ENCODE assay signal across 17 cellular contexts in the genomic region with DNA sequence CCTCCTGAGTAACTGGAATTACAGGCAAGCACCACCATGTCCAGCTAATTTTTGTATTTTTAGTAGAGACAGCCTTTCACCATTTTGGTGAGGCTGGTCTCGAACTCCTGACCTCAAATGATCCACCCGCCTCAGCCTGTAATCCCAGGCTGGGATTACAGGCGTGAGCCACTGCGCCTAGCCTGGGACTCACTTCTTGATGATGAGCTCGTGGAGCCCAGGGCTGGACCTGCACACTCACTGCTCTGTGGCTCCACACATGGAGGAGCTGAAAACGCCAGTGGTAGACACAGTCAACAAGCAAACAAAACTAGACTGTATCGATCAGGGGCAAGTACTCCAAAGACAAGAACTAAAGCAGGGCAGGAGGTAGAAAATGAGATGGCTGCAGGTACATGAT. TPM values are rescaled to one million over a fixed set of nuclear protein-coding genes. Genes with fewer than 3 reads are reported as not detected.
DNase-seq lines count a peak whose midpoint lies in the region; ATAC-seq and TF ChIP-seq lines count a peak whose summit lies in the region.
"Had no signal": no experiment of that assay in that cellular context is flagged by ENCODE, and none has a peak within 500 bp of the region (broad histone marks: within the 10 kb centered on the region; RNA-seq: fewer than 3 reads in every experiment).

No MANE protein-coding gene starts in this region.

- H3K4me2 ChIP-seq in IMR-90 (ENCODE audit: low read depth, low read length) (no peak overlapping the region), H9 (ENCODE audit: insufficient read depth, insufficient read length, low read length) (no peak overlapping the region)

- H3K23ac ChIP-seq in IMR-90 (ENCODE audit: low read depth, low read length): no peak overlapping the region; the same call in 1 of the 2 replicates
- H3K23ac ChIP-seq in H9 (ENCODE audit: insufficient read length, low read depth, low read length): no peak overlapping the region

- H3K14ac ChIP-seq in IMR-90 (replicated peaks; ENCODE audit: low read depth, low read length) (peak overlapping the region; percentile 72), H9 (ENCODE audit: insufficient read depth, low read length) (no peak overlapping the region)

- no peak for ATAC-seq in IMR-90 (ENCODE audit: low read depth)
- no peak for ATAC-seq in stimulated activated effector memory CD8-positive, alpha-beta T cell treated with anti-CD3 and anti-CD28 coated beads, Interleukin-12 subunit alpha, Interleukin-12 subunit beta, amount 100 ng/mL, for 72 hours
- no peak for ATAC-seq in HG03108 (IDR thresholded peaks at IDR 0.05; ENCODE audit: unreplicated experiment)
- ATAC-seq in GM21723 (IDR thresholded peaks at IDR 0.05; ENCODE audit: unreplicated experiment): no peak
- ATAC-seq: GM12878, lower lobe of right lung, natural killer cell had no signal

- no peaks in the 10 kb centered on the region for H3K9me3 ChIP-seq in IMR-90 (ENCODE audit: control insufficient read depth, insufficient read depth, low read length)
- no peaks in the 10 kb centered on the region for H3K9me3 ChIP-seq in H9 (ENCODE audit: control insufficient read depth, low read depth, low read length)
- H3K9me3 ChIP-seq: lower lobe of right lung had no signal

- intact Hi-C loops in IMR-90 (cut with micrococcal nuclease): no loop called here
- intact Hi-C loops in CD14-positive monocyte (cut with micrococcal nuclease): no loop called here

- H2BK120ac ChIP-seq in IMR-90 (ENCODE audit: low read depth, low read length) (peak overlapping the region; percentile 85), H9 (ENCODE audit: low read depth, low read length, poor library complexity, severe bottlenecking) (no peak overlapping the region)

- POLR2A ChIA-PET in IMR-90 (lab: Charles Lee; ENCODE audit: unreplicated experiment): no interaction called here

- H3K4ac ChIP-seq in IMR-90 (ENCODE audit: low read depth, low read length): peak overlapping the region; percentile 85
- no peak overlapping the region for H3K4ac ChIP-seq in H9 (ENCODE audit: low read depth, low read length)

- peak overlapping the region; percentile 85; the same call in 1 of the 3 replicates for H2BK15ac ChIP-seq in IMR-90 (ENCODE audit: low read depth, low read length)
- no peak overlapping the region for H2BK15ac ChIP-seq in H9 (ENCODE audit: low read depth, low read length)

- peaks cover 18% of the 10 kb centered on the region for H3K36me3 ChIP-seq in IMR-90 (ENCODE audit: control insufficient read depth, insufficient read depth, low read length)

- no TSS peak for BruUV-seq in IMR-90 (replicated peaks; lab: Mats Ljungman, UMichigan)

- H3K4me1 ChIP-seq in IMR-90 (ENCODE audit: control insufficient read depth, insufficient read depth, low read length) (peaks cover 44% of the 10 kb centered on the region), H9 (ENCODE audit: insufficient read depth, low read length) (no peaks in the 10 kb centered on the region)

- peak overlapping the region; percentile 99 for H2BK5ac ChIP-seq in IMR-90 (ENCODE audit: low read depth, low read length, poor library complexity, severe bottlenecking)
- no peak overlapping the region for H2BK5ac ChIP-seq in H9 (ENCODE audit: insufficient read length, low read length)

- H3T11ph ChIP-seq in H9 (ENCODE audit: low read length): no peak overlapping the region

- H3K18ac ChIP-seq in IMR-90 (ENCODE audit: low read depth, low read length) (peak overlapping the region; percentile 5; the same call in 1 of the 2 replicates), H9 (ENCODE audit: insufficient read length, low read depth, low read length) (no peak overlapping the region)

- H3K36me3 Mint-ChIP-seq in mesothelial cell of epicardium (peaks cover 15% of the 10 kb centered on the region), CD14-positive monocyte (peaks cover 41 to 64% of the 10 kb centered on the region in 2 donors), H9 (ENCODE audit: insufficient read depth in 1 of 3, low read depth in 3 of 3) (peaks cover 14 to 50% (median 44%) of the 10 kb centered on the region in 3 experiments; a peak in 6 of 7 replicates)
- H3K36me3 Mint-ChIP-seq in stimulated activated effector memory CD8-positive, alpha-beta T cell treated with anti-CD3 and anti-CD28 coated beads, Interleukin-12 subunit alpha, Interleukin-12 subunit beta, amount 100 ng/mL, for 72 hours: peaks cover 29% of the 10 kb centered on the region
- H3K36me3 Mint-ChIP-seq: natural killer cell had no signal

- 100% methylated on average over 3 of the region's 7 CpGs; no CpG with 5 or more reads in 1 of the 2 experiments for WGBS in IMR-90 (ENCODE audit: extremely low coverage in 2 of 2, insufficient read length in 1 of 2), 2 experiments
- WGBS in H9 (ENCODE audit: extremely low coverage, insufficient read length, low lambda C conversion rate): no CpG with 5 or more reads among the region's 7 CpGs

- dilution Hi-C loops in IMR-90 (cut with HindIII; ENCODE audit: low sequenced_read_pairs, unreplicated experiment): no loop called here

- no peak overlapping the region for H2AK9ac ChIP-seq in IMR-90 (replicated peaks; ENCODE audit: low read depth, low read length, poor library complexity)

- H3K27ac Mint-ChIP-seq in mesothelial cell of epicardium (peak overlapping the region; percentile 83), CD14-positive monocyte (peak overlapping the region in 2 of 7 donors; percentile 15 to 49), H9 (no peak overlapping the region)
- peak overlapping the region; percentile 88 for H3K27ac Mint-ChIP-seq in stimulated activated effector memory CD8-positive, alpha-beta T cell treated with anti-CD3 and anti-CD28 coated beads, Interleukin-12 subunit alpha, Interleukin-12 subunit beta, amount 100 ng/mL, for 72 hours

- no peak for TF ChIP-seq RAD21 in IMR-90 (IDR thresholded peaks at IDR 0.05; ENCODE audit: low read length)

- H3K9ac ChIP-seq in IMR-90 (ENCODE audit: low read depth, low read length) (no peak overlapping the region), H9 (ENCODE audit: extremely low read depth, insufficient read length, low read length) (no peak overlapping the region)

- H4K91ac ChIP-seq in IMR-90 (ENCODE audit: insufficient read depth, low read depth, low read length) (peak overlapping the region; percentile 88), H9 (ENCODE audit: insufficient read length, low read depth, low read length) (no peak overlapping the region)

- TF ChIP-seq CTCF in IMR-90 (conservative IDR thresholded peaks at IDR 0.05; ENCODE audit: low read depth, low read length): no peak
- TF ChIP-seq CTCF in coronary artery (IDR thresholded peaks at IDR 0.05): no peak
- TF ChIP-seq CTCF in mesothelial cell of epicardium (IDR thresholded peaks at IDR 0.05; ENCODE audit: unreplicated experiment): no peak
- TF ChIP-seq CTCF in CD14-positive monocyte (IDR thresholded peaks at IDR 0.05): no peak
- no peak for TF ChIP-seq CTCF in H9 (conservative IDR thresholded peaks at IDR 0.05)

- 0 out of 2 replicates have a peak overlapping the region, but pooled peaks have one; percentile 22 for H3K56ac ChIP-seq in IMR-90 (ENCODE audit: extremely low read depth, insufficient read depth, low read length)
- H3K56ac ChIP-seq in H9 (ENCODE audit: insufficient read length, low read depth, low read length): no peak overlapping the region

- H3K4me3 ChIP-seq in IMR-90 (ENCODE audit: insufficient read depth, low read depth, low read length) (no peak overlapping the region), coronary artery (no peak overlapping the region)
- H3K4me3 ChIP-seq: GM12878, lower lobe of right lung had no signal

- H3K27me3 ChIP-seq in IMR-90 (ENCODE audit: control insufficient read depth, insufficient read depth, low read length) (no peaks in the 10 kb centered on the region), H9 (ENCODE audit: insufficient read depth, low read length) (no peaks in the 10 kb centered on the region)

- H3K4me1 Mint-ChIP-seq in mesothelial cell of epicardium (peaks cover 57% of the 10 kb centered on the region), CD14-positive monocyte (peaks cover 8% of the 10 kb centered on the region), H9 (peaks cover 2 to 9% of the 10 kb centered on the region in 2 experiments; a peak in 3 of 4 replicates)
- peaks cover 28% of the 10 kb centered on the region for H3K4me1 Mint-ChIP-seq in stimulated activated effector memory CD8-positive, alpha-beta T cell treated with anti-CD3 and anti-CD28 coated beads, Interleukin-12 subunit alpha, Interleukin-12 subunit beta, amount 100 ng/mL, for 72 hours

- peak overlapping the region; percentile 89 for H2AK5ac ChIP-seq in IMR-90 (ENCODE audit: low read depth, low read length)
- no peak overlapping the region for H2AK5ac ChIP-seq in H9 (ENCODE audit: insufficient read length, low read length)

- peaks cover 46 to 74% of the 10 kb centered on the region in 2 experiments for H3K79me1 ChIP-seq in IMR-90 (ENCODE audit: low read depth in 1 of 2, low read length in 2 of 2)
- no peaks in the 10 kb centered on the region for H3K79me1 ChIP-seq in H9 (ENCODE audit: insufficient read depth, low read depth, low read length, poor library complexity, severe bottlenecking)

- H4K20me1 ChIP-seq in IMR-90 (ENCODE audit: insufficient read depth, low read length): no peaks in the 10 kb centered on the region; the same call in 1 of the 2 replicates
- no peaks in the 10 kb centered on the region for H4K20me1 ChIP-seq in H9 (ENCODE audit: control insufficient read depth, insufficient read depth, insufficient read length)

- in situ Hi-C loops in IMR-90 (cut with MboI; ENCODE audit: low sequenced_read_pairs): no loop called here

- H3K27me3 Mint-ChIP-seq in mesothelial cell of epicardium (ENCODE audit: low read depth) (no peaks in the 10 kb centered on the region), CD14-positive monocyte (ENCODE audit: low read depth in 3 of 3) (peaks cover 0 to 1% (median 0%) of the 10 kb centered on the region in 3 donors), H9 (ENCODE audit: low read depth) (no peaks in the 10 kb centered on the region)
- H3K27me3 Mint-ChIP-seq: stimulated activated naive CD8-positive, alpha-beta T cell treated with anti-CD3 and anti-CD28 coated beads, Interleukin-15, amount 100 ng/mL, for 72 hours had no signal

- no peak overlapping the region for H3K4me3 Mint-ChIP-seq in mesothelial cell of epicardium
- no peak overlapping the region for H3K4me3 Mint-ChIP-seq in stimulated activated effector memory CD8-positive, alpha-beta T cell treated with anti-CD3 and anti-CD28 coated beads, Interleukin-12 subunit alpha, Interleukin-12 subunit beta, amount 100 ng/mL, for 72 hours
- no peak overlapping the region for H3K4me3 Mint-ChIP-seq in CD14-positive monocyte
- no peak overlapping the region for H3K4me3 Mint-ChIP-seq in H9
- H3K4me3 Mint-ChIP-seq: natural killer cell; stimulated activated naive CD8-positive, alpha-beta T cell treated with anti-CD3 and anti-CD28 coated beads, Interleukin-15, amount 100 ng/mL, for 72 hours had no signal

- no peak for TF ChIP-seq POLR2A in IMR-90 (IDR thresholded peaks at IDR 0.05; ENCODE audit: low read depth, low read length)

- DNase-seq in IMR-90 (no peak), coronary artery (ENCODE audit: low spot score) (no peak), mesothelial cell of epicardium (ENCODE audit: low spot score in 2 of 2, unreplicated experiment in 2 of 2) (no peak), CD14-positive monocyte (ENCODE audit: low spot score) (no peak), H9 (no peak)
- no peak for DNase-seq in stimulated activated effector memory CD8-positive, alpha-beta T cell treated with anti-CD3 and anti-CD28 coated beads, Interleukin-12 subunit alpha, Interleukin-12 subunit beta, amount 100 ng/mL, for 72 hours (ENCODE audit: low spot score in 2 of 2)
- DNase-seq: activated CD4-positive, alpha-beta T cell treated with anti-CD3 and anti-CD28 coated beads for 48 hours; GOT3; lower lobe of right lung; natural killer cell; NCI-H1105; NCI-H2107; NCI-H69; stimulated activated naive CD8-positive, alpha-beta T cell treated with anti-CD3 and anti-CD28 coated beads, Interleukin-15, amount 100 ng/mL, for 72 hours had no signal

- peaks cover 34% of the 10 kb centered on the region for H3K9me1 ChIP-seq in IMR-90 (ENCODE audit: insufficient read depth, low read length)

- no peaks in the 10 kb centered on the region for H3K23me2 ChIP-seq in H9 (ENCODE audit: insufficient read length, low read depth, low read length, poor library complexity, severe bottlenecking)

- peak overlapping the region; percentile 98 for H3K27ac ChIP-seq in IMR-90 (ENCODE audit: insufficient read depth, low read length)
- peak overlapping the region; percentile 94 to 95 for H3K27ac ChIP-seq in coronary artery
- no peak overlapping the region for H3K27ac ChIP-seq in H9 (ENCODE audit: insufficient read length, low read depth, low read length)

- H2AFZ ChIP-seq in IMR-90 (replicated peaks; ENCODE audit: low read length, poor library complexity) (no peak overlapping the region), H9 (ENCODE audit: low read length) (no peak overlapping the region)

- no peak overlapping the region for H2BK12ac ChIP-seq in H9 (ENCODE audit: insufficient read length, low read depth, low read length)

- peak overlapping the region; percentile 55 to 89 for H4K8ac ChIP-seq in IMR-90 (ENCODE audit: low read depth in 2 of 2, low read length in 2 of 2)
- no peak overlapping the region for H4K8ac ChIP-seq in H9 (replicated peaks; ENCODE audit: insufficient read length, low read depth, low read length)

- H4K5ac ChIP-seq in IMR-90 (ENCODE audit: low read depth, low read length) (no peak overlapping the region; the same call in 1 of the 2 replicates), H9 (ENCODE audit: insufficient read length, low read depth, low read length) (no peak overlapping the region)

- H3K79me2 ChIP-seq in H9 (ENCODE audit: insufficient read depth, low read length): no peaks in the 10 kb centered on the region

- H3K9me3 Mint-ChIP-seq in mesothelial cell of epicardium: no peaks in the 10 kb centered on the region
- H3K9me3 Mint-ChIP-seq in stimulated activated effector memory CD8-positive, alpha-beta T cell treated with anti-CD3 and anti-CD28 coated beads, Interleukin-12 subunit alpha, Interleukin-12 subunit beta, amount 100 ng/mL, for 72 hours: no peaks in the 10 kb centered on the region
- H3K9me3 Mint-ChIP-seq in CD14-positive monocyte: no peaks in the 10 kb centered on the region
- no peaks in the 10 kb centered on the region; a peak in 1 of 5 replicates for H3K9me3 Mint-ChIP-seq in H9
- H3K9me3 Mint-ChIP-seq: natural killer cell; stimulated activated naive CD8-positive, alpha-beta T cell treated with anti-CD3 and anti-CD28 coated beads, Interleukin-15, amount 100 ng/mL, for 72 hours had no signal

- peak overlapping the region; percentile 80 for H2BK20ac ChIP-seq in IMR-90 (ENCODE audit: low read depth, low read length)
- H2BK20ac ChIP-seq in H9 (ENCODE audit: low read depth, low read length, poor library complexity, severe bottlenecking): no peak overlapping the region

- CTCF ChIA-PET in IMR-90 (lab: Yijun Ruan, JAX): interaction anchor here (0.9 kb wide), 1 partner anchor 33 kb away, joined by 3 read pairs; no protein-coding TSS in a partner anchor

RNA-seq across cellular contexts. Expression of a gene that starts 59.8 kb away (rescaled TPM):
- total RNA-seq in IMR-90 (2012; rRNA removed) (109 and 118 TPM in 2 replicates), mesothelial cell of epicardium (43.0 to 43.9 TPM (median 43.9 TPM) in 3 replicates), H9 (2021) (53.6 and 57.5 TPM in 2 replicates)
- polyA plus RNA-seq in IMR-90 (2012; rRNA removed) (134 and 140 TPM in 2 replicates), CD14-positive monocyte (10 to 100 TPM; 58.6 to 60.9 TPM)
- polyA plus RNA-seq in IMR-90 (2012; cell fraction: cytosol; rRNA removed): 54.4 and 111 TPM in 2 replicates
- polyA plus RNA-seq in IMR-90 (2012; cell fraction: nucleus; rRNA removed; ENCODE audit: low replicate concordance): 60.2 and 86.2 TPM in 2 replicates

Comparison
In these comparisons a context has a peak if more than half of its experiments do, and no peak if none do; other contexts are left out.
1. H3K27ac Mint-ChIP-seq: peak in mesothelial cell of epicardium (single experiment) and stimulated activated effector memory CD8-positive, alpha-beta T cell treated with anti-CD3 and anti-CD28 coated beads, Interleukin-12 subunit alpha, Interleukin-12 subunit beta, amount 100 ng/mL, for 72 hours (single experiment); none in H9 (0 of 3).